10 cellular contexts compared by ENCODE assay signal in the genomic region with DNA sequence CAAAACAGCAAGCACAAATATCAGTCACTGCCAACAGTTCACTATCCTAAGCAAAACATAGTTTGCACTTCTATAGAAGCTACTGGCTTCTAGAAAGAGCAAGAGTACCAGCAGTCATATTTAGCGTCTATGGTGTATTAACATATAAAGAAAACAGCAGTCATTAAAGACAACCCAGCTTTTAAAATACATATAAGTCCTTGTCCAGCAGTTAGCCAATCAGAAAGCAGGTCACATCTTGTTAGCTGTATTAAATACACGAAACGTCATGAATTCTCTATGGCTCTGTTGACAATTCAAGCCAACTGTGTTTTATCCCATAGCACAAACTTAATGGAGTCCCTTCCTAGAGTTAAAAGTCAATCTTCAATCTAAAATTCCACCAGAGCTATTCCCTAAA. TPM values are rescaled to one million over a fixed set of nuclear protein-coding genes. Genes with fewer than 3 reads are reported as not detected.
A peak's percentile ranks its signal among the peaks of the same experiment; 100 is the strongest.
DNase-seq lines count a peak whose midpoint lies in the region; ATAC-seq and TF ChIP-seq lines count a peak whose summit lies in the region.
"Had no signal": no experiment of that assay in that cellular context is flagged by ENCODE, and none has a peak within 500 bp of the region (broad histone marks: within the 10 kb centered on the region; RNA-seq: fewer than 3 reads in every experiment).

No MANE protein-coding gene starts in this region.

- H3K4me3 ChIP-seq in GM08714 (ENCODE audit: low read length): peak overlapping the region; percentile 57; the same call in 1 of the 2 replicates
- H3K4me3 ChIP-seq in astrocyte of the spinal cord (ENCODE audit: low read depth, low read length): peak overlapping the region; percentile 43
- peak overlapping the region; percentile 89 for H3K4me3 ChIP-seq in iPS-18a (ENCODE audit: low read length)
- peak overlapping the region; percentile 49 to 59 (median 54) for H3K4me3 ChIP-seq in gastrocnemius medialis

- TF ChIP-seq CTCF in astrocyte of the spinal cord (IDR thresholded peaks at IDR 0.05; ENCODE audit: low read depth, low read length) (no peak), gastrocnemius medialis (IDR thresholded peaks at IDR 0.05 in 4 of 5, conservative IDR thresholded peaks at IDR 0.05 in 1 of 5) (no peak)

- ATAC-seq in gastrocnemius medialis (no peak), GM21786 (IDR thresholded peaks at IDR 0.05; ENCODE audit: unreplicated experiment) (no peak)
- ATAC-seq: Panc1 had no signal

- H3K4me1 ChIP-seq in iPS-18a (ENCODE audit: control insufficient read depth, low read depth, low read length): peaks cover 78% of the 10 kb centered on the region
- H3K4me1 ChIP-seq in gastrocnemius medialis: no peaks in the 10 kb centered on the region

- H3K27ac ChIP-seq in iPS-18a (ENCODE audit: low read length) (no peak overlapping the region), gastrocnemius medialis (peak overlapping the region; percentile 60 to 75 (median 69))

- H3K9me3 ChIP-seq in iPS-18a (ENCODE audit: control insufficient read depth, low read depth, low read length): no peaks in the 10 kb centered on the region
- no peaks in the 10 kb centered on the region for H3K9me3 ChIP-seq in gastrocnemius medialis

- in situ Hi-C loops in astrocyte of the spinal cord (cut with HindIII; ENCODE audit: low sequenced_read_pairs) (no loop called here), gastrocnemius medialis (cut with MboI; ENCODE audit: low sequenced_read_pairs in 4 of 4) (no loop called here)

- peak overlapping the region; percentile 56 for H3K9ac ChIP-seq in iPS-18a (ENCODE audit: low read length)

- DNase-seq in astrocyte of the spinal cord (ENCODE audit: low read depth, low spot score): peak; percentile 54
- no peak for DNase-seq in gastrocnemius medialis
- DNase-seq in NCI-H1694 treated with DMSO at 0.1 percent for 48 hours (lab: John Stamatoyannopoulos, UW): no peak
- no peak for DNase-seq in activated CD4-positive, CD25-positive, alpha-beta regulatory T cell treated with anti-CD3 and anti-CD28 coated beads, Interleukin-2, amount 50 U/mL, for 72 hours
- DNase-seq in NK-92 treated with Interleukin-12 subunit alpha and Interleukin-12 subunit beta, amount 100 ng/mL, for 24 hours (lab: John Stamatoyannopoulos, UW): no peak
- DNase-seq: activated CD4-positive, alpha-beta memory T cell treated with anti-CD3 and anti-CD28 coated beads for 36 hours had no signal

- H3K36me3 ChIP-seq in iPS-18a (ENCODE audit: control insufficient read depth, low read depth, low read length) (no peaks in the 10 kb centered on the region), gastrocnemius medialis (no peaks in the 10 kb centered on the region)

- intact Hi-C loops in gastrocnemius medialis (cut with DNase I; ENCODE audit: low total_unique reads): no loop called here

- peak in 1 of 2 donors; percentile 36 for TF ChIP-seq POLR2A in gastrocnemius medialis (IDR thresholded peaks at IDR 0.05)

- H3K27me3 ChIP-seq in iPS-18a (ENCODE audit: control insufficient read depth, insufficient read depth, low read length): no peaks in the 10 kb centered on the region
- peaks cover 0 to 2% (median 0%) of the 10 kb centered on the region in 3 donors for H3K27me3 ChIP-seq in gastrocnemius medialis

RNA-seq across cellular contexts. Expression of a gene that starts 1.6 kb away (rescaled TPM):
- total RNA-seq in gastrocnemius medialis: 10 to 100 TPM in 3 of 4 donors, 1 to 10 TPM in 1; 7.0 to 26.4 (median 18.1) TPM
- total RNA-seq: activated CD4-positive, alpha-beta memory T cell treated with anti-CD3 and anti-CD28 coated beads for 36 hours had no signal
